Comparison of ENCODE assay signal across 23 cellular contexts in the genomic region with DNA sequence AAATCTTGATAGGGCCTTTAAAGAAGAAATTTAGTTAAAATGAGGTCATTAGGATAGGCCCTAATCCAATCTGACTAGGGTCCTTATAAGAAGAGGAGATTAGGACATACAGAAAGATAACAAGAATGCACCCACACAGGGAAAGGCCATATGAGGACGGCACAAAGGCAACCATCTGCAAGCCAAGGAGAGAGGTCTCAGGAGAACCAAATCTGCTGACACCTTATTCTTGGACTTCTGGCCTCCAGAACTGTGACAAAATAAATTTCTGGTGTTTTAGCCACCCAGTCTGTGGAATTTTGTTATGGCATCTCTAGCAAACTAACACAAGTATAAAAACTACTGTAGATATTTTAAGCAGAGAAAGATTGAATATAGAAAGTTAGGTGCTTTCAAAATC. TPM values are rescaled to one million over a fixed set of nuclear protein-coding genes. Genes with fewer than 3 reads are reported as not detected.
DNase-seq lines count a peak whose midpoint lies in the region; ATAC-seq, FAIRE-seq and TF ChIP-seq lines count a peak whose summit lies in the region.
"Had no signal": no experiment of that assay in that cellular context is flagged by ENCODE, and none has a peak within 500 bp of the region (broad histone marks: within the 10 kb centered on the region; RNA-seq: fewer than 3 reads in every experiment).

No MANE protein-coding gene starts in this region.

- no peak overlapping the region for H2AK9ac ChIP-seq in IMR-90 (replicated peaks; ENCODE audit: low read depth, low read length, poor library complexity)

- H3K9ac ChIP-seq in IMR-90 (ENCODE audit: low read depth, low read length) (no peak overlapping the region), H1 (replicated peaks in 1 of 4; ENCODE audit: extremely low read depth in 1 of 4, low read depth in 3 of 4, low read length in 3 of 4) (no peak overlapping the region), HepG2 (ENCODE audit: insufficient read depth, low read depth, low read length) (no peak overlapping the region)
- H3K9ac ChIP-seq: BLaER1 treated with 17β-estradiol and CSF1 and Interleukin-3, amounts not matched to agents 10 nM and 100 nM had no signal

- H3K56ac ChIP-seq in IMR-90 (ENCODE audit: extremely low read depth, insufficient read depth, low read length) (no peak overlapping the region), H1 (replicated peaks; ENCODE audit: insufficient read length, low read depth, low read length) (no peak overlapping the region)

- WGBS in IMR-90 (ENCODE audit: extremely low coverage in 2 of 2, insufficient read length in 1 of 2), 2 experiments, result no CpG with 5 or more reads among the region's 1 CpG
- 78% methylated on average over 1 of the region's 1 CpG; no CpG with 5 or more reads in 1 of the 2 experiments for WGBS in H1 (ENCODE audit: extremely low coverage in 1 of 2, insufficient coverage in 1 of 2, insufficient read length in 1 of 2, insufficient replicate concordance in 2 of 2, low coverage in 1 of 2, low lambda C conversion rate in 2 of 2, missing lambda C conversion rate in 1 of 2), 2 experiments
- 55% methylated on average over 1 of the region's 1 CpG for WGBS in HepG2 (ENCODE audit: low lambda C conversion rate)

- no peaks in the 10 kb centered on the region for H3K79me2 ChIP-seq in H1 (ENCODE audit: control insufficient read depth in 1 of 2, insufficient read depth in 2 of 2, low read length in 2 of 2)
- no peaks in the 10 kb centered on the region for H3K79me2 ChIP-seq in HepG2 (ENCODE audit: insufficient read depth, low read length)

- TF ChIP-seq CTCF in IMR-90 (conservative IDR thresholded peaks at IDR 0.05; ENCODE audit: low read depth, low read length), result no peak
- TF ChIP-seq CTCF in H1 (IDR thresholded peaks at IDR 0.05; ENCODE audit: control extremely low read depth in 1 of 3, insufficient read depth in 1 of 3, low read depth in 1 of 3, low read length in 3 of 3), result no peak
- TF ChIP-seq CTCF in HepG2 (CRISPR knock-in tag; IDR thresholded peaks at IDR 0.05), result no peak

- H3K4me2 ChIP-seq in IMR-90 (ENCODE audit: low read depth, low read length) (no peak overlapping the region), H1 (ENCODE audit: insufficient read depth in 1 of 2, low read depth in 2 of 2, low read length in 2 of 2) (no peak overlapping the region), HepG2 (ENCODE audit: low read depth, low read length) (no peak overlapping the region)
- H3K4me2 ChIP-seq: BLaER1 treated with 17β-estradiol and CSF1 and Interleukin-3, amounts not matched to agents 10 nM and 100 nM had no signal

- H2AK5ac ChIP-seq in IMR-90 (ENCODE audit: low read depth, low read length) (no peak overlapping the region), H1 (ENCODE audit: low read depth, low read length) (no peak overlapping the region)

- H3K23me2 ChIP-seq in H1 (ENCODE audit: low read depth, low read length), result no peaks in the 10 kb centered on the region

- H4K20me1 ChIP-seq in IMR-90 (ENCODE audit: insufficient read depth, low read length), result no peaks in the 10 kb centered on the region
- no peaks in the 10 kb centered on the region for H4K20me1 ChIP-seq in H1 (replicated peaks in 1 of 2; ENCODE audit: control insufficient read depth in 1 of 2, insufficient read depth in 2 of 2, low read length in 2 of 2)
- no peaks in the 10 kb centered on the region for H4K20me1 ChIP-seq in HepG2 (ENCODE audit: insufficient read depth, low read length)
- H4K20me1 ChIP-seq: BLaER1 treated with 17β-estradiol and CSF1 and Interleukin-3, amounts not matched to agents 10 nM and 100 nM had no signal

- in situ Hi-C loops in IMR-90 (cut with MboI; ENCODE audit: low sequenced_read_pairs), result no loop called here
- in situ Hi-C loops in HepG2 (cut with HindIII; ENCODE audit: extremely low pct_ligation_motif_present, low pct_unique_long_range_greater_than_20kb), result no loop called here

- no peak overlapping the region for H3K23ac ChIP-seq in IMR-90 (ENCODE audit: low read depth, low read length)
- H3K23ac ChIP-seq in H1 (ENCODE audit: insufficient read length), result no peak overlapping the region

- H4K8ac ChIP-seq in IMR-90 (ENCODE audit: low read depth in 2 of 2, low read length in 2 of 2) (no peak overlapping the region), H1 (ENCODE audit: extremely low read depth, insufficient read depth, low read length) (no peak overlapping the region)

- H4K5ac ChIP-seq in IMR-90 (ENCODE audit: low read depth, low read length), result no peak overlapping the region
- no peak overlapping the region for H4K5ac ChIP-seq in H1 (ENCODE audit: insufficient read length, low read depth, low read length)

- CTCF ChIA-PET in IMR-90 (lab: Yijun Ruan, JAX), result no interaction called here
- CTCF ChIA-PET in H1 (lab: Charles Lee; ENCODE audit: partially characterized antibody), result no interaction called here
- CTCF ChIA-PET in HepG2 (lab: Yijun Ruan, JAX; ENCODE audit: low intra/inter-chr PET ratio, low total read pairs), result no interaction called here

- H2AFZ ChIP-seq in IMR-90 (replicated peaks; ENCODE audit: low read length, poor library complexity), result no peak overlapping the region
- no peak overlapping the region for H2AFZ ChIP-seq in H1 (ENCODE audit: low read length)
- H2AFZ ChIP-seq in HepG2 (ENCODE audit: low read length), result no peak overlapping the region

- no peak overlapping the region for H2BK12ac ChIP-seq in H1 (ENCODE audit: low read depth, low read length)

- H3K14ac ChIP-seq in IMR-90 (replicated peaks; ENCODE audit: low read depth, low read length), result no peak overlapping the region
- no peak overlapping the region for H3K14ac ChIP-seq in H1 (ENCODE audit: insufficient read length)

- no TSS peak for BruUV-seq in IMR-90 (replicated peaks; lab: Mats Ljungman, UMichigan)
- BruUV-seq in HepG2 (replicated peaks; lab: Mats Ljungman, UMichigan), result no TSS peak

- H3K36me3 ChIP-seq in IMR-90 (ENCODE audit: control insufficient read depth, insufficient read depth, low read length) (no peaks in the 10 kb centered on the region), H1 (ENCODE audit: control insufficient read depth in 2 of 4, insufficient read depth in 4 of 4, low read length in 3 of 4) (no peaks in the 10 kb centered on the region), HepG2 (replicated peaks in 1 of 2; ENCODE audit: control insufficient read depth in 1 of 2, insufficient read depth in 2 of 2, low read length in 2 of 2) (no peaks in the 10 kb centered on the region)
- H3K36me3 ChIP-seq: BLaER1 treated with 17β-estradiol and CSF1 and Interleukin-3, amounts not matched to agents 10 nM and 100 nM had no signal

- TF ChIP-seq POLR2A in IMR-90 (IDR thresholded peaks at IDR 0.05; ENCODE audit: low read depth, low read length) (no peak), H1 (IDR thresholded peaks at IDR 0.05; ENCODE audit: control extremely low read depth in 1 of 2, low read depth in 2 of 2, low read length in 2 of 2) (no peak), HepG2 (IDR thresholded peaks at IDR 0.05; ENCODE audit: insufficient read depth in 1 of 2, low read depth in 2 of 2, low read length in 2 of 2) (no peak)

- H3K27me3 ChIP-seq in IMR-90 (ENCODE audit: control insufficient read depth, insufficient read depth, low read length) (no peaks in the 10 kb centered on the region), H1 (replicated peaks in 1 of 4; ENCODE audit: control insufficient read depth in 3 of 4, extremely low read depth in 1 of 4, insufficient read depth in 3 of 4, low read length in 3 of 4) (no peaks in the 10 kb centered on the region), HepG2 (ENCODE audit: control insufficient read depth in 1 of 2, insufficient read depth in 2 of 2, low read length in 2 of 2) (no peaks in the 10 kb centered on the region; a peak in 1 of 5 replicates)
- H3K27me3 ChIP-seq: BLaER1 treated with 17β-estradiol and CSF1 and Interleukin-3, amounts not matched to agents 10 nM and 100 nM had no signal

- dilution Hi-C loops in IMR-90 (cut with HindIII; ENCODE audit: low sequenced_read_pairs, unreplicated experiment), result no loop called here

- H3K27ac ChIP-seq in IMR-90 (ENCODE audit: insufficient read depth, low read length) (no peak overlapping the region), H1 (ENCODE audit: low read depth, low read length) (no peak overlapping the region), HepG2 (ENCODE audit: extremely low read length, insufficient read depth, low read length) (no peak overlapping the region)
- H3K27ac ChIP-seq: BLaER1 treated with 17β-estradiol and CSF1 and Interleukin-3, amounts not matched to agents 10 nM and 100 nM; C4-2B had no signal

- H3K4ac ChIP-seq in IMR-90 (ENCODE audit: low read depth, low read length) (no peak overlapping the region), H1 (replicated peaks; ENCODE audit: insufficient read length, low read depth, low read length) (no peak overlapping the region)

- DNase-seq in IMR-90, result no peak
- DNase-seq in NCI-H82 treated with DMSO at 0.1 percent for 48 hours (lab: John Stamatoyannopoulos, UW; ENCODE audit: unreplicated experiment), result peak; percentile 6
- DNase-seq in H1 (ENCODE audit: low read depth in 1 of 2, low spot score in 2 of 2), result no peak
- no peak for DNase-seq in HepG2 (ENCODE audit: low spot score)
- DNase-seq: 8988T; AML-193; Caco-2; Calu3; CD4-positive, alpha-beta T cell; CD8-positive, alpha-beta T cell; DMS79 treated with DMSO at 0.1 percent for 48 hours; GF-D8 had no signal

- H3K9me3 ChIP-seq in IMR-90 (ENCODE audit: control insufficient read depth, insufficient read depth, low read length) (no peaks in the 10 kb centered on the region), H1 (ENCODE audit: insufficient read depth in 2 of 2, low read depth in 1 of 2, low read length in 1 of 2) (no peaks in the 10 kb centered on the region), HepG2 (ENCODE audit: low read length) (no peaks in the 10 kb centered on the region)

- FAIRE-seq in H1 (lab: Jason Lieb, UNC) (no peak), HepG2 (lab: Jason Lieb, UNC) (no peak)
- FAIRE-seq: A204.1, D721Med, G401.6, GM12878, GM12892, GM18507 had no signal

- H2BK20ac ChIP-seq in IMR-90 (ENCODE audit: low read depth, low read length) (no peak overlapping the region), H1 (ENCODE audit: low read length) (no peak overlapping the region)

- no peak for TF ChIP-seq RAD21 in IMR-90 (IDR thresholded peaks at IDR 0.05; ENCODE audit: low read length)
- no peak for TF ChIP-seq RAD21 in H1 (IDR thresholded peaks at IDR 0.05 in 1 of 2, conservative IDR thresholded peaks at IDR 0.05 in 1 of 2; ENCODE audit: low read depth in 2 of 2, low read length in 2 of 2)
- TF ChIP-seq RAD21 in HepG2 (CRISPR knock-in tag; IDR thresholded peaks at IDR 0.05), result no peak

- H3K4me3 ChIP-seq in IMR-90 (ENCODE audit: insufficient read depth, low read depth, low read length) (no peak overlapping the region), H1 (ENCODE audit: extremely low read depth in 1 of 4, insufficient read depth in 2 of 4, low read depth in 3 of 4, low read length in 4 of 4) (no peak overlapping the region), HepG2 (replicated peaks in 1 of 3; ENCODE audit: insufficient read depth in 1 of 3, low read depth in 2 of 3, low read length in 3 of 3) (no peak overlapping the region)
- H3K4me3 ChIP-seq: BLaER1 treated with 17β-estradiol and CSF1 and Interleukin-3, amounts not matched to agents 10 nM and 100 nM; GM12878 had no signal

- POLR2A ChIA-PET in IMR-90 (lab: Charles Lee; ENCODE audit: unreplicated experiment), result interaction anchor here (0.5 kb wide), 1 partner anchor 152 kb away, joined by 3 read pairs; no protein-coding TSS in a partner anchor
- POLR2A ChIA-PET in H1 (lab: Charles Lee; ENCODE audit: partially characterized antibody), result interaction anchor here (1.6 to 1.7 kb wide), 2 partner anchors 27 to 29 kb away, joined by 3 to 4 read pairs; partner anchors contain the start of gene ADM
- POLR2A ChIA-PET in HepG2 (lab: Yijun Ruan, JAX), result no interaction called here

- TF ChIP-seq EP300 in H1 (IDR thresholded peaks at IDR 0.05; ENCODE audit: borderline replicate concordance in 1 of 2, low read depth in 2 of 2, low read length in 2 of 2) (no peak), HepG2 (IDR thresholded peaks at IDR 0.05; ENCODE audit: low read depth in 2 of 2, low read length in 2 of 2) (no peak), HepG2 (CRISPR knock-in tag; IDR thresholded peaks at IDR 0.05; ENCODE audit: borderline replicate concordance) (no peak)

- H3K9me1 ChIP-seq in IMR-90 (ENCODE audit: insufficient read depth, low read length), result peaks cover 17% of the 10 kb centered on the region; the same call in 1 of the 2 replicates

- H3K79me1 ChIP-seq in IMR-90 (ENCODE audit: low read depth in 1 of 2, low read length in 2 of 2) (no peaks in the 10 kb centered on the region), H1 (ENCODE audit: low read depth, low read length) (no peaks in the 10 kb centered on the region)

- ATAC-seq in IMR-90 (ENCODE audit: low read depth) (no peak), GM19351 (IDR thresholded peaks at IDR 0.05; ENCODE audit: unreplicated experiment) (no peak), HepG2 (no peak), HG03432 (IDR thresholded peaks at IDR 0.05; ENCODE audit: unreplicated experiment) (no peak)
- ATAC-seq in activated CD4-positive, CD25-positive, alpha-beta regulatory T cell treated with anti-CD3 and anti-CD28 coated beads, Interleukin-2, amount 50 U/mL, for 24 hours, result no peak
- ATAC-seq: CD8-positive, alpha-beta T cell; GM12878 had no signal

- H3K4me1 ChIP-seq in IMR-90 (ENCODE audit: control insufficient read depth, insufficient read depth, low read length) (peaks cover 11% of the 10 kb centered on the region; the same call in 1 of the 2 replicates), H1 (replicated peaks in 1 of 4; ENCODE audit: control insufficient read depth in 3 of 4, insufficient read depth in 4 of 4, low read length in 3 of 4) (no peaks in the 10 kb centered on the region), HepG2 (ENCODE audit: insufficient read depth, low read length) (peaks cover 9% of the 10 kb centered on the region)

- intact Hi-C loops in IMR-90 (cut with micrococcal nuclease) (no loop called here), HepG2 (cut with micrococcal nuclease; ENCODE audit: unreplicated experiment) (no loop called here)

- no peak overlapping the region for H2BK5ac ChIP-seq in IMR-90 (ENCODE audit: low read depth, low read length, poor library complexity, severe bottlenecking)
- H2BK5ac ChIP-seq in H1 (ENCODE audit: low read depth, low read length), result no peak overlapping the region

- H3K18ac ChIP-seq in IMR-90 (ENCODE audit: low read depth, low read length), result no peak overlapping the region
- H3K18ac ChIP-seq in H1 (ENCODE audit: extremely low read depth, low read length), result no peak overlapping the region

- H2BK120ac ChIP-seq in IMR-90 (ENCODE audit: low read depth, low read length) (no peak overlapping the region), H1 (replicated peaks; ENCODE audit: low read depth, low read length) (no peak overlapping the region)

- H4K91ac ChIP-seq in IMR-90 (ENCODE audit: insufficient read depth, low read depth, low read length) (no peak overlapping the region), H1 (replicated peaks; ENCODE audit: insufficient read length, low read length) (no peak overlapping the region)

- no peak overlapping the region for H2BK15ac ChIP-seq in IMR-90 (ENCODE audit: low read depth, low read length)
- H2BK15ac ChIP-seq in H1 (ENCODE audit: low read length), result peak overlapping the region; percentile 67; the same call in 1 of the 2 replicates

RNA-seq across cellular contexts. Expression of gene ADM, which starts 28.6 kb away (rescaled TPM):
- total RNA-seq in IMR-90 (2012; rRNA removed) (328 and 559 TPM in 2 replicates), HepG2 (2016; rRNA removed; fragmentation: Illumina TruSeq; extraction: Trizol) (4.3 and 10.7 TPM in 2 replicates)
- polyA plus RNA-seq in IMR-90 (2012; rRNA removed) (268 and 357 TPM in 2 replicates), H1 (2011; rRNA removed) (95.6 and 169 TPM in 2 replicates), HepG2 (2011; rRNA removed) (26.1 and 35.5 TPM in 2 replicates)
- 627 and 1,317 TPM in 2 replicates for polyA plus RNA-seq in IMR-90 (2012; cell fraction: cytosol; rRNA removed)
- polyA plus RNA-seq in IMR-90 (2012; cell fraction: nucleus; rRNA removed; ENCODE audit: low replicate concordance), result 480 and 671 TPM in 2 replicates
- total RNA-seq in H1 (2021; fragmentation: NEBNext Ultra II Directional; extraction: Animal tissue kit (Norgen Biotek cat#: 25700)), result 92.2 and 94.1 TPM in 2 replicates
- 168 TPM for polyA plus RNA-seq in H1 (2011; cell fraction: cytosol; rRNA removed)
- polyA plus RNA-seq in H1 (2011; cell fraction: nucleus; rRNA removed), result 272 TPM
- polyA plus RNA-seq in H1 (2012, experiment 1 of 2), result 123 to 199 TPM (median 136 TPM) in 4 replicates
- polyA plus RNA-seq in H1 (2012, experiment 2 of 2), result 86.1 TPM
- 89.5 TPM for polyA plus RNA-seq in H1 (2013, experiment 1 of 2)
- 118 TPM for polyA plus RNA-seq in H1 (2013, experiment 2 of 2)
- 88.1 and 122 TPM in 2 replicates for polyA minus RNA-seq in H1 (2011; rRNA and poly(A)+ RNA removed)
- 66.8 TPM for polyA minus RNA-seq in H1 (2011; cell fraction: cytosol; rRNA and poly(A)+ RNA removed)
- polyA minus RNA-seq in H1 (2011; cell fraction: nucleus; rRNA and poly(A)+ RNA removed), result 175 TPM
- total RNA-seq in HepG2 (2016; cell fraction: cytosol; rRNA removed; fragmentation: Illumina TruSeq; extraction: Trizol; ENCODE audit: low read depth), result 3.1 and 3.7 TPM in 2 replicates
- 3.1 and 10.5 TPM in 2 replicates for total RNA-seq in HepG2 (2016; cell fraction: insoluble cytoplasmic fraction; rRNA removed; fragmentation: Illumina TruSeq; extraction: Trizol)
- 4.4 and 5.7 TPM in 2 replicates for total RNA-seq in HepG2 (2016; cell fraction: membrane; rRNA removed; fragmentation: Illumina TruSeq; extraction: Trizol)
- 9.8 and 17.4 TPM in 2 replicates for total RNA-seq in HepG2 (2016; cell fraction: nucleus; rRNA removed; fragmentation: Illumina TruSeq; extraction: Trizol)
- polyA plus RNA-seq in HepG2 (2011; cell fraction: cytosol; rRNA removed), result 35.7 and 40.9 TPM in 2 replicates
- polyA plus RNA-seq in HepG2 (2011; cell fraction: nucleus; rRNA removed), result 35.9 and 47.6 TPM in 2 replicates
- 18.1 and 31.9 TPM in 2 replicates for polyA plus RNA-seq in HepG2 (2012)
- 1.5 and 1.7 TPM in 2 replicates for polyA plus RNA-seq in HepG2 (2016; cell fraction: cytosol; fragmentation: Illumina TruSeq; extraction: Trizol; ENCODE audit: low read depth)
- polyA plus RNA-seq in HepG2 (2016; cell fraction: insoluble cytoplasmic fraction; fragmentation: Illumina TruSeq; extraction: Trizol; ENCODE audit: low read depth), result 2.6 and 3.2 TPM in 2 replicates
- polyA plus RNA-seq in HepG2 (2016; cell fraction: membrane; fragmentation: Illumina TruSeq; extraction: Trizol; ENCODE audit: low read depth), result 1.6 and 2.2 TPM in 2 replicates
- 25.4 and 29.5 TPM in 2 replicates for polyA plus RNA-seq in HepG2 (2016; cell fraction: nucleus; fragmentation: Illumina TruSeq; extraction: Trizol; ENCODE audit: insufficient read depth, low read depth)
- polyA minus RNA-seq in HepG2 (2011; rRNA and poly(A)+ RNA removed; ENCODE audit: low replicate concordance), result 67.2 and 67.7 TPM in 2 replicates
- polyA minus RNA-seq in HepG2 (2011; cell fraction: cytosol; rRNA and poly(A)+ RNA removed), result 20.9 and 26.9 TPM in 2 replicates
- polyA minus RNA-seq in HepG2 (2011; cell fraction: nucleus; rRNA and poly(A)+ RNA removed), result 19.2 and 28.2 TPM in 2 replicates

RNA-seq across cellular contexts. Expression of gene SBF2, which starts 39.5 kb away (rescaled TPM):
- total RNA-seq in IMR-90 (2012; rRNA removed) (45.8 and 51.8 TPM in 2 replicates), HepG2 (2016; rRNA removed; fragmentation: Illumina TruSeq; extraction: Trizol) (24.0 and 29.9 TPM in 2 replicates)
- polyA plus RNA-seq in IMR-90 (2012; rRNA removed) (21.7 and 23.8 TPM in 2 replicates), H1 (2011; rRNA removed) (23.4 and 36.7 TPM in 2 replicates), HepG2 (2011; rRNA removed) (45.6 and 45.8 TPM in 2 replicates)
- polyA plus RNA-seq in IMR-90 (2012; cell fraction: cytosol; rRNA removed), result 7.6 and 9.9 TPM in 2 replicates
- polyA plus RNA-seq in IMR-90 (2012; cell fraction: nucleus; rRNA removed; ENCODE audit: low replicate concordance), result 13.3 and 78.3 TPM in 2 replicates
- total RNA-seq in H1 (2021; fragmentation: NEBNext Ultra II Directional; extraction: Animal tissue kit (Norgen Biotek cat#: 25700)), result 50.5 and 54.1 TPM in 2 replicates
- 37.3 TPM for polyA plus RNA-seq in H1 (2011; cell fraction: cytosol; rRNA removed)
- 36.1 TPM for polyA plus RNA-seq in H1 (2011; cell fraction: nucleus; rRNA removed)
- 33.3 to 38.8 TPM (median 37.1 TPM) in 4 replicates for polyA plus RNA-seq in H1 (2012, experiment 1 of 2)
- polyA plus RNA-seq in H1 (2012, experiment 2 of 2), result 3.4 TPM
- 15.9 TPM for polyA plus RNA-seq in H1 (2013, experiment 1 of 2)
- polyA plus RNA-seq in H1 (2013, experiment 2 of 2), result 18.9 TPM
- polyA minus RNA-seq in H1 (2011; rRNA and poly(A)+ RNA removed), result 116 and 173 TPM in 2 replicates
- polyA minus RNA-seq in H1 (2011; cell fraction: cytosol; rRNA and poly(A)+ RNA removed), result 44.3 TPM
- polyA minus RNA-seq in H1 (2011; cell fraction: nucleus; rRNA and poly(A)+ RNA removed), result 129 TPM
- total RNA-seq in HepG2 (2016; cell fraction: cytosol; rRNA removed; fragmentation: Illumina TruSeq; extraction: Trizol; ENCODE audit: low read depth), result 6.3 and 6.7 TPM in 2 replicates
- 22.0 and 29.2 TPM in 2 replicates for total RNA-seq in HepG2 (2016; cell fraction: insoluble cytoplasmic fraction; rRNA removed; fragmentation: Illumina TruSeq; extraction: Trizol)
- total RNA-seq in HepG2 (2016; cell fraction: membrane; rRNA removed; fragmentation: Illumina TruSeq; extraction: Trizol), result 11.3 and 12.9 TPM in 2 replicates
- total RNA-seq in HepG2 (2016; cell fraction: nucleus; rRNA removed; fragmentation: Illumina TruSeq; extraction: Trizol), result 26.4 and 32.0 TPM in 2 replicates
- polyA plus RNA-seq in HepG2 (2011; cell fraction: cytosol; rRNA removed), result 30.7 and 44.4 TPM in 2 replicates
- polyA plus RNA-seq in HepG2 (2011; cell fraction: nucleus; rRNA removed), result 31.7 and 32.8 TPM in 2 replicates
- polyA plus RNA-seq in HepG2 (2012), result 23.2 and 27.6 TPM in 2 replicates
- 1.1 and 1.2 TPM in 2 replicates for polyA plus RNA-seq in HepG2 (2016; cell fraction: cytosol; fragmentation: Illumina TruSeq; extraction: Trizol; ENCODE audit: low read depth)
- 20.9 and 24.0 TPM in 2 replicates for polyA plus RNA-seq in HepG2 (2016; cell fraction: insoluble cytoplasmic fraction; fragmentation: Illumina TruSeq; extraction: Trizol; ENCODE audit: low read depth)
- 3.6 and 5.5 TPM in 2 replicates for polyA plus RNA-seq in HepG2 (2016; cell fraction: membrane; fragmentation: Illumina TruSeq; extraction: Trizol; ENCODE audit: low read depth)
- 21.9 and 25.7 TPM in 2 replicates for polyA plus RNA-seq in HepG2 (2016; cell fraction: nucleus; fragmentation: Illumina TruSeq; extraction: Trizol; ENCODE audit: insufficient read depth, low read depth)
- polyA minus RNA-seq in HepG2 (2011; rRNA and poly(A)+ RNA removed; ENCODE audit: low replicate concordance), result 61.7 and 122 TPM in 2 replicates
- polyA minus RNA-seq in HepG2 (2011; cell fraction: cytosol; rRNA and poly(A)+ RNA removed), result 38.2 and 59.0 TPM in 2 replicates
- polyA minus RNA-seq in HepG2 (2011; cell fraction: nucleus; rRNA and poly(A)+ RNA removed), result 120 and 149 TPM in 2 replicates
